ENCODE assay signal across 10 cellular contexts in the genomic region with DNA sequence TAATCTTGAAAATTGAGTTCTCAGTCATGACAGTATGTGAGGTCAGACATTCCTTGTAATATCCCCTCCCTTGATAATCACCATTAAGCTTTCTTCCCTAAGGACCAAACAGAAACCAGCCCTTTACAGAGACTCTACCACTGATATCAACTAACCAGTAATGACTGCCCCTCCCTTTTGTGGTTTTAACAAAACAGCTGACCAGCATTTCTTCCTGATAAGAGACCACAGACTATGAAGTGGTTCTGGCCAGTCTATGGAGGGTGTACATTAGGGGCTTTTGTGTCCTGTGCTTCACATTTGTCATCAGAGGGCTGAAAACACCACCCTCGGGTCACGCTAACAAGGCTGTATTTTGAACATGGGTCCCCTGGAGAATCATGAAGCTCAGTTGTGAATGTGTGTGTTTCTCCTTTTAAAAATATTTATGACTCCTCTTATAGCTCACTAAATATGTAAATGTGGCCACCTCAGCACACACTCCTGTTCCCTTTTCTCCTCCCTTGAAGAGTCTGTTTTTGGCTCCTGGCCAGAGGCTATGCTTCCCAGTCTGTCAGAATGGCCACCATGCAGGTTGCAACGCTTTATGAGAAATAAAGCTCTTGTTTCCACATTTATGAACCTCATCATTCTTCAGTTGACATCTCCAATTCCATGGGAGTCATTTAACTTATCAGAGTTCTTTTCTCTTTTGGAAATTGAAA.
DNase-seq lines count a peak whose midpoint lies in the region; ATAC-seq and TF ChIP-seq lines count a peak whose summit lies in the region.
"Had no signal": no experiment of that assay in that cellular context is flagged by ENCODE, and none has a peak within 500 bp of the region (broad histone marks: within the 10 kb centered on the region; RNA-seq: fewer than 3 reads in every experiment).

No MANE protein-coding gene starts in this region.

- no peak overlapping the region for H2BK15ac ChIP-seq in H9 (ENCODE audit: low read depth, low read length)

- no peaks in the 10 kb centered on the region for H3K79me1 ChIP-seq in H9 (ENCODE audit: insufficient read depth, low read depth, low read length, poor library complexity, severe bottlenecking)

- DNase-seq in NCI-H2196 treated with DMSO at 0.1 percent for 48 hours (lab: John Stamatoyannopoulos, UW; ENCODE audit: unreplicated experiment): peak; percentile 40
- peak in 1 of 2 donors; percentile 32 for DNase-seq in left lung
- DNase-seq in T-cell: no peak
- no peak for DNase-seq in H9
- no peak for DNase-seq in HFFc6

- H3K4me1 Mint-ChIP-seq in T-cell: peaks cover 6 to 9% (median 8%) of the 10 kb centered on the region in 3 donors
- peaks cover 41% of the 10 kb centered on the region in 2 experiments for H3K4me1 Mint-ChIP-seq in H9
- H3K4me1 Mint-ChIP-seq in HFFc6 (ENCODE audit: low read depth): peaks cover 13% of the 10 kb centered on the region

- H2BK5ac ChIP-seq in H9 (ENCODE audit: insufficient read length, low read length): no peak overlapping the region

- CTCF ChIA-PET in T-cell (lab: Charles Lee): interaction anchor here (0.6 to 2.0 kb wide), 11 partner anchors 17 to 1135 kb away, joined by 3 to 10 read pairs (median 4); no protein-coding TSS in a partner anchor

- H3K4me3 Mint-ChIP-seq in T-cell (no peak overlapping the region), H9 (no peak overlapping the region; a peak in 1 of 5 replicates), HFFc6 (no peak overlapping the region)

- H3K36me3 ChIP-seq in left lung: no peaks in the 10 kb centered on the region
- H3K36me3 ChIP-seq: colonic mucosa had no signal

- WGBS in H9 (ENCODE audit: extremely low coverage, insufficient read length, low lambda C conversion rate): no CpG with 5 or more reads among the region's 3 CpGs

- H3K9me3 Mint-ChIP-seq in T-cell: no peaks in the 10 kb centered on the region
- no peaks in the 10 kb centered on the region; a peak in 1 of 5 replicates for H3K9me3 Mint-ChIP-seq in H9
- H3K9me3 Mint-ChIP-seq in HFFc6: no peaks in the 10 kb centered on the region

- H3K27me3 ChIP-seq in left lung (peaks cover 0 to 9% of the 10 kb centered on the region in 2 donors), H9 (ENCODE audit: insufficient read depth, low read length) (no peaks in the 10 kb centered on the region)
- H3K27me3 ChIP-seq: colonic mucosa had no signal

- H3K79me2 ChIP-seq in H9 (ENCODE audit: insufficient read depth, low read length): no peaks in the 10 kb centered on the region

- no peak overlapping the region for H4K91ac ChIP-seq in H9 (ENCODE audit: insufficient read length, low read depth, low read length)

- H2BK20ac ChIP-seq in H9 (ENCODE audit: low read depth, low read length, poor library complexity, severe bottlenecking): no peak overlapping the region

- H3K27ac ChIP-seq in left lung (no peak overlapping the region), H9 (ENCODE audit: insufficient read length, low read depth, low read length) (no peak overlapping the region)
- H3K27ac ChIP-seq: colonic mucosa had no signal

- no peak overlapping the region for H3K4me3 ChIP-seq in left lung
- H3K4me3 ChIP-seq: colonic mucosa, mucosa of descending colon had no signal

- H3K4me1 ChIP-seq in left lung (peaks cover 0 to 11% of the 10 kb centered on the region in 2 donors), H9 (ENCODE audit: insufficient read depth, low read length) (peaks cover 4% of the 10 kb centered on the region)
- H3K4me1 ChIP-seq: colonic mucosa had no signal

- H3K9me3 ChIP-seq in left lung (no peaks in the 10 kb centered on the region), H9 (ENCODE audit: control insufficient read depth, low read depth, low read length) (no peaks in the 10 kb centered on the region)
- H3K9me3 ChIP-seq: colonic mucosa, mucosa of descending colon had no signal

- no peak overlapping the region for H3T11ph ChIP-seq in H9 (ENCODE audit: low read length)

- H3K36me3 Mint-ChIP-seq in T-cell: no peaks in the 10 kb centered on the region
- no peaks in the 10 kb centered on the region for H3K36me3 Mint-ChIP-seq in H9 (ENCODE audit: insufficient read depth in 1 of 3, low read depth in 3 of 3)
- no peaks in the 10 kb centered on the region for H3K36me3 Mint-ChIP-seq in HFFc6 (ENCODE audit: low read depth)

- H4K8ac ChIP-seq in H9 (replicated peaks; ENCODE audit: insufficient read length, low read depth, low read length): no peak overlapping the region

- no peak overlapping the region for H2BK12ac ChIP-seq in H9 (ENCODE audit: insufficient read length, low read depth, low read length)

- no peaks in the 10 kb centered on the region for H3K23me2 ChIP-seq in H9 (ENCODE audit: insufficient read length, low read depth, low read length, poor library complexity, severe bottlenecking)

- H3K23ac ChIP-seq in H9 (ENCODE audit: insufficient read length, low read depth, low read length): no peak overlapping the region

- no peak overlapping the region for H3K14ac ChIP-seq in H9 (ENCODE audit: insufficient read depth, low read length)

- H3K27ac Mint-ChIP-seq in T-cell (no peak overlapping the region), H9 (no peak overlapping the region; a peak in 1 of 7 replicates), HFFc6 (no peak overlapping the region)

- no peak overlapping the region for H3K18ac ChIP-seq in H9 (ENCODE audit: insufficient read length, low read depth, low read length)

- no peak overlapping the region for H3K4ac ChIP-seq in H9 (ENCODE audit: low read depth, low read length)

- intact Hi-C loops in left lung (cut with DNase I): loop anchor here in 1 of 2 donors (5.0 kb wide), 1 partner anchor 232 kb away; no protein-coding TSS in a partner anchor

- peaks cover 12 to 14% of the 10 kb centered on the region in 2 donors for H3K27me3 Mint-ChIP-seq in T-cell
- peaks cover 6% of the 10 kb centered on the region for H3K27me3 Mint-ChIP-seq in H9 (ENCODE audit: low read depth)
- H3K27me3 Mint-ChIP-seq in HFFc6 (ENCODE audit: insufficient read depth): peaks cover under 1% of the 10 kb centered on the region

- peak; percentile 69 for ATAC-seq in GM18502 (IDR thresholded peaks at IDR 0.05; ENCODE audit: poor library complexity, unreplicated experiment)
- ATAC-seq in HG02885 (IDR thresholded peaks at IDR 0.05; ENCODE audit: poor library complexity, unreplicated experiment): peak; percentile 56
- ATAC-seq in left lung: peak; percentile 78
- no peak for ATAC-seq in T-cell (replicated peaks in 1 of 4)
- ATAC-seq in GM21576 (IDR thresholded peaks at IDR 0.05; ENCODE audit: unreplicated experiment): no peak

- H2AK5ac ChIP-seq in H9 (ENCODE audit: insufficient read length, low read length): no peak overlapping the region

- no peaks in the 10 kb centered on the region for H4K20me1 ChIP-seq in H9 (ENCODE audit: control insufficient read depth, insufficient read depth, insufficient read length)

- no peak overlapping the region for H4K5ac ChIP-seq in H9 (ENCODE audit: insufficient read length, low read depth, low read length)

- POLR2A ChIA-PET in T-cell (lab: Charles Lee): no interaction called here

- H2AFZ ChIP-seq in H9 (ENCODE audit: low read length): no peak overlapping the region

- no peak overlapping the region for H2BK120ac ChIP-seq in H9 (ENCODE audit: low read depth, low read length, poor library complexity, severe bottlenecking)

- H3K56ac ChIP-seq in H9 (ENCODE audit: insufficient read length, low read depth, low read length): no peak overlapping the region

- TF ChIP-seq CTCF in left lung (IDR thresholded peaks at IDR 0.05) (no peak), H9 (conservative IDR thresholded peaks at IDR 0.05) (no peak), HFFc6 (IDR thresholded peaks at IDR 0.05) (no peak)

- no peak overlapping the region for H3K9ac ChIP-seq in H9 (ENCODE audit: extremely low read depth, insufficient read length, low read length)

- no peak overlapping the region for H3K4me2 ChIP-seq in H9 (ENCODE audit: insufficient read depth, insufficient read length, low read length)

Comparison
In these comparisons a context has a peak if more than half of its experiments do, and no peak if none do; other contexts are left out.
1. ATAC-seq: peak in GM18502 (single experiment), HG02885 (single experiment) and left lung (single experiment); none in T-cell (0 of 4) and GM21576 (single experiment).